In the genomic region with DNA sequence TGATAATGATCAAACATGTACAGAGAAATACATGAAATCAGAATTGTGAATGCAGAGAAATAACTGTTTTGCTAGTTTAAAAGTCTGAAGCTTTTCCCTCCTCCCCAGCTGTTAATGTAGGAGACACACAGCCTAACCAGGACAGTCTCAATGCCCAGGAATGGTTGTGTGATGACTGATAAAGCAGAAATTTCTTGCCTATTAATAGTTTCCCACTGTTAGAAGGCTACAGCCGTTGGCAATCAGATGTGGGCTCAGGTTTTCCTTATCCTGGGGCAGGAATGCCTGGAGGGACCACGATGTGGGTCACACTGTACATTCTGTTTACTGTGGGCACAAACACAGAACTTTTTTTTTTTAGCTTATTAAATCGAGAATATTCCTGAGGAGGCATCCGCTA, we compare ENCODE assay signal across 1 cellular context.
TF ChIP-seq lines count a peak whose summit lies in the region.

No MANE protein-coding gene starts in this region.

TF ChIP-seq in GM12878, 131 proteins besides CTCF, POLR2A, EP300 and RAD21:
- no peak for TF ChIP-seq SMAD5 (IDR thresholded peaks at IDR 0.05; ENCODE audit: low read depth)
- TF ChIP-seq, protein P1, sequence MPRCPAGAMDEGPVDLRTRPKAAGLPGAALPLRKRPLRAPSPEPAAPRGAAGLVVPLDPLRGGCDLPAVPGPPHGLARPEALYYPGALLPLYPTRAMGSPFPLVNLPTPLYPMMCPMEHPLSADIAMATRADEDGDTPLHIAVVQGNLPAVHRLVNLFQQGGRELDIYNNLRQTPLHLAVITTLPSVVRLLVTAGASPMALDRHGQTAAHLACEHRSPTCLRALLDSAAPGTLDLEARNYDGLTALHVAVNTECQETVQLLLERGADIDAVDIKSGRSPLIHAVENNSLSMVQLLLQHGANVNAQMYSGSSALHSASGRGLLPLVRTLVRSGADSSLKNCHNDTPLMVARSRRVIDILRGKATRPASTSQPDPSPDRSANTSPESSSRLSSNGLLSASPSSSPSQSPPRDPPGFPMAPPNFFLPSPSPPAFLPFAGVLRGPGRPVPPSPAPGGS (IDR thresholded peaks at IDR 0.05; ENCODE audit: borderline replicate concordance, insufficient read depth, low read depth, low read length, poor library complexity, severe bottlenecking), result no peak
- TF ChIP-seq ZNF384 (IDR thresholded peaks at IDR 0.05; ENCODE audit: borderline replicate concordance, low read depth, low read length), result no peak
- TF ChIP-seq, protein P2, sequence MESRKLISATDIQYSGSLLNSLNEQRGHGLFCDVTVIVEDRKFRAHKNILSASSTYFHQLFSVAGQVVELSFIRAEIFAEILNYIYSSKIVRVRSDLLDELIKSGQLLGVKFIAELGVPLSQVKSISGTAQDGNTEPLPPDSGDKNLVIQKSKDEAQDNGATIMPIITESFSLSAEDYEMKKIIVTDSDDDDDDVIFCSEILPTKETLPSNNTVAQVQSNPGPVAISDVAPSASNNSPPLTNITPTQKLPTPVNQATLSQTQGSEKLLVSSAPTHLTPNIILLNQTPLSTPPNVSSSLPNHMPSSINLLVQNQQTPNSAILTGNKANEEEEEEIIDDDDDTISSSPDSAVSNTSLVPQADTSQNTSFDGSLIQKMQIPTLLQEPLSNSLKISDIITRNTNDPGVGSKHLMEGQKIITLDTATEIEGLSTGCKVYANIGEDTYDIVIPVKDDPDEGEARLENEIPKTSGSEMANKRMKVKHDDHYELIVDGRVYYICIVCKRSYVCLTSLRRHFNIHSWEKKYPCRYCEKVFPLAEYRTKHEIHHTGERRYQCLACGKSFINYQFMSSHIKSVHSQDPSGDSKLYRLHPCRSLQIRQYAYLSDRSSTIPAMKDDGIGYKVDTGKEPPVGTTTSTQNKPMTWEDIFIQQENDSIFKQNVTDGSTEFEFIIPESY (IDR thresholded peaks at IDR 0.05), result no peak
- no peak for TF ChIP-seq EED (IDR thresholded peaks at IDR 0.05; ENCODE audit: low read depth)
- no peak for TF ChIP-seq NBN (IDR thresholded peaks at IDR 0.05)
- no peak for TF ChIP-seq SIX5 (IDR thresholded peaks at IDR 0.05; ENCODE audit: low read depth, low read length, severe bottlenecking)
- no peak for TF ChIP-seq GATAD2B (conservative IDR thresholded peaks at IDR 0.05; ENCODE audit: low read depth)
- no peak for TF ChIP-seq ZZZ3 (IDR thresholded peaks at IDR 0.05; ENCODE audit: control insufficient read depth, insufficient read length, low read depth)
- no peak for TF ChIP-seq CBX5 (IDR thresholded peaks at IDR 0.05; ENCODE audit: low read depth)
- TF ChIP-seq TARDBP (IDR thresholded peaks at IDR 0.05; ENCODE audit: borderline replicate concordance), result no peak
- TF ChIP-seq, protein P3, sequence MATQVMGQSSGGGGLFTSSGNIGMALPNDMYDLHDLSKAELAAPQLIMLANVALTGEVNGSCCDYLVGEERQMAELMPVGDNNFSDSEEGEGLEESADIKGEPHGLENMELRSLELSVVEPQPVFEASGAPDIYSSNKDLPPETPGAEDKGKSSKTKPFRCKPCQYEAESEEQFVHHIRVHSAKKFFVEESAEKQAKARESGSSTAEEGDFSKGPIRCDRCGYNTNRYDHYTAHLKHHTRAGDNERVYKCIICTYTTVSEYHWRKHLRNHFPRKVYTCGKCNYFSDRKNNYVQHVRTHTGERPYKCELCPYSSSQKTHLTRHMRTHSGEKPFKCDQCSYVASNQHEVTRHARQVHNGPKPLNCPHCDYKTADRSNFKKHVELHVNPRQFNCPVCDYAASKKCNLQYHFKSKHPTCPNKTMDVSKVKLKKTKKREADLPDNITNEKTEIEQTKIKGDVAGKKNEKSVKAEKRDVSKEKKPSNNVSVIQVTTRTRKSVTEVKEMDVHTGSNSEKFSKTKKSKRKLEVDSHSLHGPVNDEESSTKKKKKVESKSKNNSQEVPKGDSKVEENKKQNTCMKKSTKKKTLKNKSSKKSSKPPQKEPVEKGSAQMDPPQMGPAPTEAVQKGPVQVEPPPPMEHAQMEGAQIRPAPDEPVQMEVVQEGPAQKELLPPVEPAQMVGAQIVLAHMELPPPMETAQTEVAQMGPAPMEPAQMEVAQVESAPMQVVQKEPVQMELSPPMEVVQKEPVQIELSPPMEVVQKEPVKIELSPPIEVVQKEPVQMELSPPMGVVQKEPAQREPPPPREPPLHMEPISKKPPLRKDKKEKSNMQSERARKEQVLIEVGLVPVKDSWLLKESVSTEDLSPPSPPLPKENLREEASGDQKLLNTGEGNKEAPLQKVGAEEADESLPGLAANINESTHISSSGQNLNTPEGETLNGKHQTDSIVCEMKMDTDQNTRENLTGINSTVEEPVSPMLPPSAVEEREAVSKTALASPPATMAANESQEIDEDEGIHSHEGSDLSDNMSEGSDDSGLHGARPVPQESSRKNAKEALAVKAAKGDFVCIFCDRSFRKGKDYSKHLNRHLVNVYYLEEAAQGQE (IDR thresholded peaks at IDR 0.05; ENCODE audit: low read depth, low read length), result no peak
- TF ChIP-seq SIN3A (IDR thresholded peaks at IDR 0.05; ENCODE audit: low read depth, low read length), result no peak
- TF ChIP-seq JUNB (IDR thresholded peaks at IDR 0.05), result no peak
